In genomic region chr9:93596399-93596798, GRCh38 we compare ENCODE assay signal across 20 cellular contexts. TPM values are rescaled to one million over a fixed set of nuclear protein-coding genes. Genes with fewer than 3 reads are reported as not detected.
A peak's percentile ranks its signal among the peaks of the same experiment; 100 is the strongest.
DNase-seq lines count a peak whose midpoint lies in the region; ATAC-seq and TF ChIP-seq lines count a peak whose summit lies in the region.
"Had no signal": no experiment of that assay in that cellular context is flagged by ENCODE, and none has a peak within 500 bp of the region (broad histone marks: within the 10 kb centered on the region; RNA-seq: fewer than 3 reads in every experiment).

No MANE protein-coding gene starts in this region.

- H3K4me1 Mint-ChIP-seq in naive B cell = peaks cover 58 to 67% (median 58%) of the 10 kb centered on the region in 3 donors

- H3K36me3 ChIP-seq in vagina (no peaks in the 10 kb centered on the region), brain microvascular endothelial cell (replicated peaks) (no peaks in the 10 kb centered on the region)

- DNase-seq in activated effector memory CD4-positive, alpha-beta T cell treated with anti-CD3 and anti-CD28 coated beads, Interleukin-2, amount 50 U/mL, for 16 hours = peak; percentile 51
- DNase-seq in activated effector memory CD4-positive, alpha-beta T cell treated with Interleukin-2 at 50 U/mL for 16 hours = no peak
- DNase-seq in NCI-H69 (lab: John Stamatoyannopoulos, UW) (peak; percentile 19), naive B cell (no peak), vagina (ENCODE audit: extremely low spot score in 2 of 2) (peak; percentile 49 to 74), brain microvascular endothelial cell (no peak), RPMI8226 (no peak)
- DNase-seq: CD8-positive, alpha-beta memory T cell; DMS 273 treated with DMSO at 0.1 percent for 48 hours; GM23248; KG1; NCI-H1048; NCI-H146; NCI-H2227 treated with DMSO at 0.1 percent for 48 hours; NCI-H526 treated with DMSO at 0.1 percent for 48 hours; NK-92 treated with Interleukin-12 subunit alpha and Interleukin-12 subunit beta, amount 100 ng/mL, for 24 hours; OCI-M1; SJCRH30 had no signal

- no peak overlapping the region for H3K4me3 Mint-ChIP-seq in naive B cell

- no peaks in the 10 kb centered on the region for H3K36me3 Mint-ChIP-seq in naive B cell

- peak; percentile 33 to 67 for ATAC-seq in naive B cell (ENCODE audit: low read depth in 2 of 2)
- no peak for ATAC-seq in GM21528 (IDR thresholded peaks at IDR 0.05; ENCODE audit: low FRiP score, unreplicated experiment)
- ATAC-seq: A549 had no signal

- H3K27me3 ChIP-seq in vagina (no peaks in the 10 kb centered on the region), brain microvascular endothelial cell (replicated peaks) (no peaks in the 10 kb centered on the region)
- H3K27me3 ChIP-seq: SJCRH30 had no signal

- H3K27ac ChIP-seq in vagina (no peak overlapping the region), brain microvascular endothelial cell (no peak overlapping the region)
- H3K27ac ChIP-seq: A549, GM23248, SJCRH30 had no signal

- no peaks in the 10 kb centered on the region for H3K9me3 ChIP-seq in vagina
- H3K9me3 ChIP-seq: A549, SJCRH30 had no signal

- TF ChIP-seq POLR2A in vagina (IDR thresholded peaks at IDR 0.05) = no peak

- TF ChIP-seq CTCF in vagina (IDR thresholded peaks at IDR 0.05) = no peak
- no peak for TF ChIP-seq CTCF in brain microvascular endothelial cell (IDR thresholded peaks at IDR 0.05; ENCODE audit: low read depth, low read length, missing control alignments)

- peaks cover 73% of the 10 kb centered on the region for H3K4me1 ChIP-seq in vagina
- H3K4me1 ChIP-seq: SJCRH30 had no signal

- intact Hi-C loops in vagina (cut with DNase I) = no loop called here

- no peaks in the 10 kb centered on the region for H3K9me3 Mint-ChIP-seq in naive B cell
- H3K9me3 Mint-ChIP-seq: CD8-positive, alpha-beta memory T cell had no signal

- H3K4me3 ChIP-seq in vagina = no peak overlapping the region
- H3K4me3 ChIP-seq in brain microvascular endothelial cell (ENCODE audit: low read depth, low read length) = no peak overlapping the region
- H3K4me3 ChIP-seq: A549, GM23248, SJCRH30 had no signal

- in situ Hi-C loops in brain microvascular endothelial cell (cut with HindIII; ENCODE audit: low pct_ligation_motif_present, low sequenced_read_pairs) = no loop called here

- no peaks in the 10 kb centered on the region for H3K27me3 Mint-ChIP-seq in naive B cell
- H3K27me3 Mint-ChIP-seq: CD8-positive, alpha-beta memory T cell had no signal

- peak overlapping the region in 1 of 6 donors; percentile 55 for H3K27ac Mint-ChIP-seq in naive B cell

RNA-seq across cellular contexts. Expression of gene PHF2, which starts 20.0 kb away (rescaled TPM):
- polyA plus RNA-seq in naive B cell (ENCODE audit: low read depth in 6 of 6) = 1 to 10 TPM in 3 of 6 donors, under 1 TPM in 3; 0.04 to 1.7 (median 1.1) TPM
- total RNA-seq in vagina = 27.7 TPM

Comparison
In these comparisons a context has a peak if more than half of its experiments do, and no peak if none do; other contexts are left out.
1. DNase-seq: peak in activated effector memory CD4-positive, alpha-beta T cell treated with anti-CD3 and anti-CD28 coated beads, Interleukin-2, amount 50 U/mL, for 16 hours (single experiment), NCI-H69 (single experiment) and vagina (2 of 2); none in activated effector memory CD4-positive, alpha-beta T cell treated with Interleukin-2 at 50 U/mL for 16 hours (single experiment), naive B cell (single experiment), brain microvascular endothelial cell (single experiment) and RPMI8226 (single experiment).